In the genomic region with DNA sequence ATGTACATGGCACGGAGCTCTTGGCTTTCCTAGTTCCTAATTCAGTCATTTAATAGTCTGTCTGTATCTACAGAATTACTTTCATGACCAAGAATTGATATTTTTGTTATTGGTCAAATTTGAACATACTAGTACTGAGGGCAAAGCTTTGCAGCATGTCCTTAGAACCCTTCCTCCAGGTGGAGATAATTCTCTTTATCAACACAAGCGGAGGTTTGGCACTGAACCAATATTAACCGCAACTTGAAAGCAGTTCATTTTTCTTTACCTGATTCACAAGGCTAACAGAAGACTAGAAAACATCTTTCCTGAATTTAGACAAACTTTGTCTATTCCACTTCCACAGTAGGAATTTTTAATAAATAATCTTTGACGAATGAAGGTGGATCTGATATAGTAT, we compare ENCODE assay signal across 25 cellular contexts.
"Had no signal": no experiment of that assay in that cellular context is flagged by ENCODE, and none has a peak within 500 bp of the region (broad histone marks: within the 10 kb centered on the region; RNA-seq: fewer than 3 reads in every experiment).

No MANE protein-coding gene starts in this region.

- FAIRE-seq: colon, islet of Langerhans had no signal

- DNase-seq: dorsolateral prefrontal cortex; effector CD4-positive, alpha-beta T cell; glutamatergic neuron; heart right ventricle; hippocampal formation; left cardiac atrium; left lung; mesendoderm; midbrain; naive thymus-derived CD4-positive, alpha-beta T cell; nucleus accumbens; stimulated activated CD4-positive, alpha-beta T cell treated with anti-CD3 and anti-CD28 coated beads, Interleukin-12 subunit alpha, Interleukin-12 subunit beta, amount 100 ng/mL, for 4 hours; stimulated activated CD4-positive, alpha-beta T cell treated with anti-CD3 and anti-CD28 coated beads, Interleukin-1b, Interleukin-23, amount 100 ng/mL, for 48 hours; stimulated activated CD4-positive, alpha-beta T cell treated with anti-CD3 and anti-CD28 coated beads, Interleukin-4, amount 100 ng/mL, for 1 hour; stimulated activated naive CD4-positive, alpha-beta T cell treated with Interleukin-2 at 50 U/mL for 16 hours; stomach; thyroid gland; trophoblast cell had no signal

- H3K4me3 ChIP-seq: dorsolateral prefrontal cortex, gastroesophageal sphincter, heart right ventricle, left lung, neural progenitor cell, prostate gland, right atrium auricular region, smooth muscle cell, stomach, thyroid gland had no signal
